Comparison of ENCODE assay signal across 8 cellular contexts in the genomic region with DNA sequence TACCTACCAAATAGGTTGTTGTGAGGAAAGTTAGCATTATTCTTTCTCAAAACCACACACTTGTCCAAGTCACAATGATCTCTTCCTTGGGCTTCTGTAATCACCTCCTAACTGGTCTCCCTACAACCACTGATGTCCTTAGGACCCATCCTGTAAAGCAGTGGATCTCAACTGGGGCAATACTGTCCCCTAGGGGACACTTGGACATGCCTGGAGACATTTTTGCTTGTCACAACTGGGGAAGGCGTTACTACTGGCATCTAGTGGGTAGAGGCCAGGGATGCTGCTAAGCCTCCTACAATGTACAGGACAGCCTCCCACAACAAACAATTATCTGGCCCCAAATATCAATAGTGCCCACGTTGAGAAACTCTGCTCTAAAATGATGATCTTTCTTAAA.
DNase-seq lines count a peak whose midpoint lies in the region; ATAC-seq and TF ChIP-seq lines count a peak whose summit lies in the region.

No MANE protein-coding gene starts in this region.

- 55% methylated on average over 2 of the region's 2 CpGs for WGBS in right cardiac atrium

- CTCF ChIA-PET in activated CD8-positive, alpha-beta T cell treated with anti-CD3 and anti-CD28 coated beads for 36 hours (lab: Charles Lee) = interaction anchor here (1.2 kb wide), 1 partner anchor 27 kb away, joined by 3 read pairs; no protein-coding TSS in a partner anchor

- ATAC-seq in activated CD8-positive, alpha-beta T cell treated with anti-CD3 and anti-CD28 coated beads for 36 hours = peak; percentile 62
- ATAC-seq in right cardiac atrium = peak; percentile 43 to 78
- ATAC-seq in stimulated activated naive B cell treated with anti-CD40 and anti-IgM and Interleukin-4, amounts not matched to agents 10 μg/mL and 1 μg/mL and 100 μg/mL, for 72 hours (replicated peaks) = peak; percentile 74 to 89

- H3K9me3 Mint-ChIP-seq in activated CD8-positive, alpha-beta T cell treated with anti-CD3 and anti-CD28 coated beads for 36 hours = no peaks in the 10 kb centered on the region
- H3K9me3 Mint-ChIP-seq in stimulated activated naive B cell treated with anti-CD40 and anti-IgM and Interleukin-4, amounts not matched to agents 10 μg/mL and 1 μg/mL and 100 μg/mL, for 72 hours = no peaks in the 10 kb centered on the region

- no peaks in the 10 kb centered on the region for H3K4me1 ChIP-seq in right cardiac atrium (ENCODE audit: control insufficient read depth, insufficient read depth, low read length)

- no peak overlapping the region for H3K4me3 ChIP-seq in right cardiac atrium (ENCODE audit: low read length)

- in situ Hi-C loops in ACHN (cut with HindIII; ENCODE audit: low pct_ligation_motif_present, low pct_unique_long_range_greater_than_20kb, low sequenced_read_pairs) (no loop called here), KBM-7 (cut with MboI; ENCODE audit: low pct_unique_long_range_greater_than_20kb, low sequenced_read_pairs) (no loop called here)

- H3K4me3 Mint-ChIP-seq in activated CD8-positive, alpha-beta T cell treated with anti-CD3 and anti-CD28 coated beads for 36 hours = no peak overlapping the region
- H3K4me3 Mint-ChIP-seq in stimulated activated naive B cell treated with anti-CD40 and anti-IgM and Interleukin-4, amounts not matched to agents 10 μg/mL and 1 μg/mL and 100 μg/mL, for 72 hours = no peak overlapping the region

- H3K27ac Mint-ChIP-seq in activated CD8-positive, alpha-beta T cell treated with anti-CD3 and anti-CD28 coated beads for 36 hours = no peak overlapping the region
- no peak overlapping the region for H3K27ac Mint-ChIP-seq in stimulated activated naive B cell treated with anti-CD40 and anti-IgM and Interleukin-4, amounts not matched to agents 10 μg/mL and 1 μg/mL and 100 μg/mL, for 72 hours

- peaks cover 7% of the 10 kb centered on the region for H3K4me1 Mint-ChIP-seq in activated CD8-positive, alpha-beta T cell treated with anti-CD3 and anti-CD28 coated beads for 36 hours (ENCODE audit: low read depth)
- peaks cover 17 to 37% of the 10 kb centered on the region in 2 donors for H3K4me1 Mint-ChIP-seq in stimulated activated naive B cell treated with anti-CD40 and anti-IgM and Interleukin-4, amounts not matched to agents 10 μg/mL and 1 μg/mL and 100 μg/mL, for 72 hours

- H3K9me3 ChIP-seq in right cardiac atrium (ENCODE audit: control insufficient read depth, low read length) = no peaks in the 10 kb centered on the region

- intact Hi-C loops in activated CD8-positive, alpha-beta T cell treated with anti-CD3 and anti-CD28 coated beads for 36 hours (cut with micrococcal nuclease) = no loop called here
- intact Hi-C loops in right cardiac atrium (cut with DNase I) = no loop called here

- no peaks in the 10 kb centered on the region for H3K27me3 ChIP-seq in right cardiac atrium (ENCODE audit: control insufficient read depth, insufficient read depth)

- no peaks in the 10 kb centered on the region for H3K36me3 Mint-ChIP-seq in activated CD8-positive, alpha-beta T cell treated with anti-CD3 and anti-CD28 coated beads for 36 hours (ENCODE audit: low read depth)
- H3K36me3 Mint-ChIP-seq in stimulated activated naive B cell treated with anti-CD40 and anti-IgM and Interleukin-4, amounts not matched to agents 10 μg/mL and 1 μg/mL and 100 μg/mL, for 72 hours = no peaks in the 10 kb centered on the region

- H3K27ac ChIP-seq in right cardiac atrium (ENCODE audit: low read length) = no peak overlapping the region

- no peaks in the 10 kb centered on the region for H3K27me3 Mint-ChIP-seq in activated CD8-positive, alpha-beta T cell treated with anti-CD3 and anti-CD28 coated beads for 36 hours
- peaks cover 0 to 10% of the 10 kb centered on the region in 2 donors for H3K27me3 Mint-ChIP-seq in stimulated activated naive B cell treated with anti-CD40 and anti-IgM and Interleukin-4, amounts not matched to agents 10 μg/mL and 1 μg/mL and 100 μg/mL, for 72 hours

- DNase-seq in ACHN (peak; percentile 45), GF-D8 (lab: John Stamatoyannopoulos, UW) (peak; percentile 7), KBM-7 (peak; percentile 75), right cardiac atrium (no peak), GM19240 (ENCODE audit: insufficient read length, low spot score) (no peak)
- DNase-seq in activated CD8-positive, alpha-beta T cell treated with anti-CD3 and anti-CD28 coated beads for 36 hours = peak; percentile 52
- DNase-seq in stimulated activated naive B cell treated with anti-CD40 and anti-IgM and Interleukin-4, amounts not matched to agents 10 μg/mL and 1 μg/mL and 100 μg/mL, for 72 hours = peak; percentile 46
- no peak for DNase-seq in stimulated activated naive CD4-positive, alpha-beta T cell treated with Interleukin-2 at 50 U/mL for 16 hours (lab: John Stamatoyannopoulos, UW)

- no peak for TF ChIP-seq CTCF in activated CD8-positive, alpha-beta T cell treated with anti-CD3 and anti-CD28 coated beads for 36 hours (IDR thresholded peaks at IDR 0.05)

- POLR2A ChIA-PET in activated CD8-positive, alpha-beta T cell treated with anti-CD3 and anti-CD28 coated beads for 36 hours (lab: Charles Lee) = no interaction called here

Comparison
In these comparisons a context has a peak if more than half of its experiments do, and no peak if none do; other contexts are left out.
1. DNase-seq: peak in ACHN (single experiment), GF-D8 (single experiment), KBM-7 (single experiment), activated CD8-positive, alpha-beta T cell treated with anti-CD3 and anti-CD28 coated beads for 36 hours (single experiment) and stimulated activated naive B cell treated with anti-CD40 and anti-IgM and Interleukin-4, amounts not matched to agents 10 μg/mL and 1 μg/mL and 100 μg/mL, for 72 hours (single experiment); none in right cardiac atrium (0 of 3), GM19240 (single experiment) and stimulated activated naive CD4-positive, alpha-beta T cell treated with Interleukin-2 at 50 U/mL for 16 hours (single experiment).
2. Peak in every context shown above with its lines, with median percentiles within 50 percentile points of each other: ATAC-seq.